In the genomic region with DNA sequence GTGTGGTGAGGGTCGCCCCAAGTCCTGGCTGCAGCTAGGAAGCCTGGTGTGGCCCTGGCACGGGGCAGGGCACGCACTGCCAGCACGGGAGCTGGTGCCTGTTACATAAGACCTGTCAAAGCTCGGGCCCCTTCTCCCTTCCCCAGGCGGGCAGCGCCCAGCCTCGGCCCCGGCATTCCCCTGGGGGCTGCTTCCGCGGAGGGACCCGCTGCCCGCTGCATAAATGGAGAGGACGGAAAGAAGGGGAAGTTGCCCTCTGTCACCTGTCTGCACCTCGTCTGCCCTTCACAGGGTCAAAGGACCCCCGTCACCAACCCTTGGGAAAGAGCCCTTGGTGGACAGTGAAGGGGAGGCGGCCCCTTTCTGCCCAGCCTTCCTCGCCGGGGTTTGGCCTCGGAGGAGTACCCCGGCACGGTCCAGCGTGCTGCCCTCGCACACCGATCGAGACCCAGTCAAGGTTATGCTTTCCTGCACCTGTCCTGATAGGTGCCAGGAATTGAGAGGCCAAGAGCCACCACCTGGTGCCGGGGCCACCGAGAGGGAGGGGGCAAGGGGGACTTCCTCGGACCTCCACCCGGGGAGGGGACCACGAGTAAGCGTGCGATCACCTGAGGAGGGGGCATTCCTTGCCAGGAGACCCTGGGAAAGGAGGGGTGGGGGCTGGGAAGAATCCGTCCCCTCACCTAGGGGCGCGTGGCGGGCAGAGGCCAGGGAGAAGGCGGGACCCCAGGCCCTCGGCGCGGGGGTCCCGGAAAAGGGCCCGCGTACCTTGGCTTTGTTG, we compare ENCODE assay signal across 9 cellular contexts. TPM values are rescaled to one million over a fixed set of nuclear protein-coding genes. Genes with fewer than 3 reads are reported as not detected.
A peak's percentile ranks its signal among the peaks of the same experiment; 100 is the strongest.
DNase-seq lines count a peak whose midpoint lies in the region; ATAC-seq and TF ChIP-seq lines count a peak whose summit lies in the region.
"Had no signal": no experiment of that assay in that cellular context is flagged by ENCODE, and none has a peak within 500 bp of the region (broad histone marks: within the 10 kb centered on the region; RNA-seq: fewer than 3 reads in every experiment).

No MANE protein-coding gene starts in this region.

- no peaks in the 10 kb centered on the region for H3K9me3 Mint-ChIP-seq in CD4-positive, alpha-beta T cell

- H3K4me1 ChIP-seq in gastroesophageal sphincter: peaks cover 14 to 88% (median 53%) of the 10 kb centered on the region in 3 donors
- H3K4me1 ChIP-seq in ovary (ENCODE audit: insufficient read depth): peaks cover 14% of the 10 kb centered on the region

- H3K36me3 ChIP-seq in MG63 (peaks cover 24% of the 10 kb centered on the region), gastroesophageal sphincter (peaks cover 0 to 18% of the 10 kb centered on the region in 2 donors), ovary (no peaks in the 10 kb centered on the region), brain microvascular endothelial cell (replicated peaks) (no peaks in the 10 kb centered on the region)

- CTCF ChIA-PET in CD4-positive, alpha-beta T cell (lab: Charles Lee): interaction anchor here (2.5 kb wide), 1 partner anchor 18 kb away, joined by 10 read pairs; a partner anchor contains a TSS

- peaks cover 58% of the 10 kb centered on the region for H3K27me3 Mint-ChIP-seq in CD4-positive, alpha-beta T cell

- POLR2A ChIA-PET in CD4-positive, alpha-beta T cell (lab: Charles Lee): no interaction called here

- in situ Hi-C loops in brain microvascular endothelial cell (cut with HindIII; ENCODE audit: low pct_ligation_motif_present, low sequenced_read_pairs): no loop called here

- peaks cover 14% of the 10 kb centered on the region for H3K4me1 Mint-ChIP-seq in CD4-positive, alpha-beta T cell (ENCODE audit: low read depth)

- ATAC-seq in CD4-positive, alpha-beta T cell (ENCODE audit: poor library complexity): no peak
- ATAC-seq in gastroesophageal sphincter: no peak

- no peak for DNase-seq in CD4-positive, alpha-beta T cell
- no peak for DNase-seq in MG63
- peak in 3 of 5 donors; percentile 43 to 53 (median 48) for DNase-seq in ovary
- DNase-seq in GOT3 (lab: John Stamatoyannopoulos, UW): no peak
- DNase-seq in NCI-H446 (lab: John Stamatoyannopoulos, UW): no peak
- no peak for DNase-seq in brain microvascular endothelial cell
- DNase-seq in stimulated activated naive CD4-positive, alpha-beta T cell treated with Interleukin-2 at 50 U/mL for 16 hours (lab: John Stamatoyannopoulos, UW): no peak

- no peak overlapping the region for H3K27ac Mint-ChIP-seq in CD4-positive, alpha-beta T cell

- no peak overlapping the region for H3K27ac ChIP-seq in CD4-positive, alpha-beta T cell (ENCODE audit: low read depth, low read length)
- H3K27ac ChIP-seq in gastroesophageal sphincter (peak overlapping the region; percentile 83 to 97 (median 95)), ovary (peak overlapping the region; percentile 41 to 54), brain microvascular endothelial cell (no peak overlapping the region)

- no peak for TF ChIP-seq CTCF in CD4-positive, alpha-beta T cell (IDR thresholded peaks at IDR 0.05)
- no peak for TF ChIP-seq CTCF in gastroesophageal sphincter (IDR thresholded peaks at IDR 0.05)
- TF ChIP-seq CTCF in ovary (IDR thresholded peaks at IDR 0.05): no peak
- no peak for TF ChIP-seq CTCF in brain microvascular endothelial cell (IDR thresholded peaks at IDR 0.05; ENCODE audit: low read depth, low read length, missing control alignments)

- intact Hi-C loops in CD4-positive, alpha-beta T cell (cut with DNase I, micrococcal nuclease): no loop called here
- intact Hi-C loops in ovary (cut with DNase I): no loop called here

- H3K9me3 ChIP-seq in CD4-positive, alpha-beta T cell (ENCODE audit: control insufficient read depth, low read length): no peaks in the 10 kb centered on the region
- no peaks in the 10 kb centered on the region for H3K9me3 ChIP-seq in MG63
- no peaks in the 10 kb centered on the region for H3K9me3 ChIP-seq in gastroesophageal sphincter
- no peaks in the 10 kb centered on the region for H3K9me3 ChIP-seq in ovary

- TF ChIP-seq EP300 in gastroesophageal sphincter (IDR thresholded peaks at IDR 0.05) (no peak), ovary (IDR thresholded peaks at IDR 0.05) (no peak)

- H3K27me3 ChIP-seq in CD4-positive, alpha-beta T cell (ENCODE audit: control insufficient read depth, insufficient read depth, low read length): peaks cover 59% of the 10 kb centered on the region
- H3K27me3 ChIP-seq in MG63 (no peaks in the 10 kb centered on the region), gastroesophageal sphincter (no peaks in the 10 kb centered on the region), ovary (no peaks in the 10 kb centered on the region), brain microvascular endothelial cell (replicated peaks) (peaks cover 29% of the 10 kb centered on the region)

- WGBS in gastroesophageal sphincter (ENCODE audit: low coverage in 1 of 2), 2 donors: 18 to 64% methylated on average over 2 to 3 of the region's 44 CpGs
- WGBS in ovary, 3 donors: 59 to 61% (median 59%) methylated on average over 42 to 44 of the region's 44 CpGs

- H3K36me3 Mint-ChIP-seq in CD4-positive, alpha-beta T cell (ENCODE audit: low read depth): no peaks in the 10 kb centered on the region

- H3K4me3 ChIP-seq in MG63: peak overlapping the region; percentile 50
- peak overlapping the region; percentile 50 to 71 for H3K4me3 ChIP-seq in gastroesophageal sphincter
- H3K4me3 ChIP-seq in ovary: peak overlapping the region; percentile 45
- no peak overlapping the region for H3K4me3 ChIP-seq in brain microvascular endothelial cell (ENCODE audit: low read depth, low read length)

- H3K4me3 Mint-ChIP-seq in CD4-positive, alpha-beta T cell: peak overlapping the region; percentile 58

- TF ChIP-seq POLR2A in gastroesophageal sphincter (IDR thresholded peaks at IDR 0.05): no peak
- no peak for TF ChIP-seq POLR2A in ovary (IDR thresholded peaks at IDR 0.05)

RNA-seq across cellular contexts. Expression of a gene that starts 16.8 kb away (rescaled TPM):
- not detected for total RNA-seq in CD4-positive, alpha-beta T cell
- not detected in 2 replicates for total RNA-seq in MG63 (2014; rRNA removed; shearing (Covaris generic); ENCODE audit: low replicate concordance)
- under 1 TPM in 1 of 4 donors, not detected in 3; 0.15 TPM for total RNA-seq in gastroesophageal sphincter
- total RNA-seq in ovary: under 1 TPM in 1 of 7 donors, not detected in 6; 0.11 TPM
- polyA plus RNA-seq in ovary: not detected
- total RNA-seq: NCI-H460 had no signal

RNA-seq across cellular contexts. Expression of a gene that starts 18.2 kb away (rescaled TPM):
- 1 to 10 TPM; 2.0 to 2.6 TPM for total RNA-seq in CD4-positive, alpha-beta T cell
- total RNA-seq in MG63 (2014; rRNA removed; shearing (Covaris generic); ENCODE audit: low replicate concordance): 2.1 TPM in 1 of 2 replicates, not detected in the other
- total RNA-seq in gastroesophageal sphincter: 1 to 10 TPM; 4.6 to 10.0 (median 6.6) TPM
- 10 to 100 TPM in 1 of 7 donors, 1 to 10 TPM in 6; 1.3 to 16.9 (median 4.8) TPM for total RNA-seq in ovary
- 1 to 10 TPM; 1.0 to 3.4 TPM for polyA plus RNA-seq in ovary

RNA-seq across cellular contexts. Expression of a gene that starts 22.6 kb away (rescaled TPM):
- not detected for total RNA-seq in CD4-positive, alpha-beta T cell
- not detected in 2 replicates for total RNA-seq in MG63 (2014; rRNA removed; shearing (Covaris generic); ENCODE audit: low replicate concordance)
- 10 to 100 TPM; 44.3 to 52.1 (median 45.6) TPM for total RNA-seq in gastroesophageal sphincter
- 10 to 100 TPM in 4 of 7 donors, 1 to 10 TPM in 3; 4.4 to 25.7 (median 10.8) TPM for total RNA-seq in ovary
- 10 to 100 TPM in 1 of 2 donors, 1 to 10 TPM in 1; 5.7 to 17.2 TPM for polyA plus RNA-seq in ovary
- total RNA-seq: NCI-H460 had no signal

RNA-seq across cellular contexts. Expression of a gene that starts 28.9 kb away (rescaled TPM):
- total RNA-seq in CD4-positive, alpha-beta T cell: 10 to 100 TPM; 18.3 to 20.5 TPM
- 8.5 and 23.3 TPM in 2 replicates for total RNA-seq in MG63 (2014; rRNA removed; shearing (Covaris generic); ENCODE audit: low replicate concordance)
- total RNA-seq in gastroesophageal sphincter (10 to 100 TPM; 13.0 to 39.6 (median 17.1) TPM), ovary (10 to 100 TPM in 6 of 7 donors, 1 to 10 TPM in 1; 7.0 to 25.8 (median 22.0) TPM)
- 10 to 100 TPM; 14.9 to 18.1 TPM for polyA plus RNA-seq in ovary

RNA-seq across cellular contexts. Expression of a gene that starts 46.3 kb away (rescaled TPM):
- 10 to 100 TPM; 16.0 to 16.5 TPM for total RNA-seq in CD4-positive, alpha-beta T cell
- total RNA-seq in MG63 (2014; rRNA removed; shearing (Covaris generic); ENCODE audit: low replicate concordance): 1.8 and 13.6 TPM in 2 replicates
- total RNA-seq in gastroesophageal sphincter (1,000 to 10,000 TPM in 3 of 4 donors, 100 to 1,000 TPM in 1; 702 to 1,904 (median 1,177) TPM), ovary (100 to 1,000 TPM in 2 of 7 donors, 10 to 100 TPM in 5; 34.6 to 121 (median 45.7) TPM)
- polyA plus RNA-seq in ovary: 100 to 1,000 TPM in 1 of 2 donors, 10 to 100 TPM in 1; 89.9 to 119 TPM

Comparison
In these comparisons a context has a peak if more than half of its experiments do, and no peak if none do; other contexts are left out.
1. DNase-seq: peak in ovary (3 of 5); none in CD4-positive, alpha-beta T cell (0 of 10), MG63 (single experiment), GOT3 (single experiment), NCI-H446 (0 of 2), brain microvascular endothelial cell (single experiment) and stimulated activated naive CD4-positive, alpha-beta T cell treated with Interleukin-2 at 50 U/mL for 16 hours (single experiment).
2. H3K27ac ChIP-seq: peak in gastroesophageal sphincter (4 of 4) and ovary (2 of 2); none in CD4-positive, alpha-beta T cell (single experiment) and brain microvascular endothelial cell (single experiment).